Comparison of ENCODE assay signal across 2 cellular contexts in the genomic region with DNA sequence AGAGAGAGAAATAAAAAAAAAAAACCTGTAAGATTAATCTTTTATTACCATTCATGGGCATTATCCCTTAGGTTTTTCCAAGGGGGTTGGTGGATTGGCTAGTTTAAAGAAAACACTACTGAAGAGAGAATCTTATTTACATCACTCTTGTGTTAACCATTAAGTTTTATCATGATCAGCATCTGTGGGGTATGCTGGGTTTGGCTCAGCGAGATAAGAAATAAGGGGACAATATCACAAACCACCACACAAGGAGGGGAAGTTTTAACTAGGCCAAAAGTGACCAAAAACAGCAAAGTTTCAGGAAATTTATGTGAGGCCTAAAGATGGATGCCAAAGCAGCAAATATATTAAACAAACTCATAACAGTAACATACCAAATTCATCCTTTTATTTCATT.
TF ChIP-seq lines count a peak whose summit lies in the region.

No MANE protein-coding gene starts in this region.

TF ChIP-seq in IMR-90, 13 proteins besides CTCF, POLR2A, EP300 and RAD21:
- TF ChIP-seq, protein P1, sequence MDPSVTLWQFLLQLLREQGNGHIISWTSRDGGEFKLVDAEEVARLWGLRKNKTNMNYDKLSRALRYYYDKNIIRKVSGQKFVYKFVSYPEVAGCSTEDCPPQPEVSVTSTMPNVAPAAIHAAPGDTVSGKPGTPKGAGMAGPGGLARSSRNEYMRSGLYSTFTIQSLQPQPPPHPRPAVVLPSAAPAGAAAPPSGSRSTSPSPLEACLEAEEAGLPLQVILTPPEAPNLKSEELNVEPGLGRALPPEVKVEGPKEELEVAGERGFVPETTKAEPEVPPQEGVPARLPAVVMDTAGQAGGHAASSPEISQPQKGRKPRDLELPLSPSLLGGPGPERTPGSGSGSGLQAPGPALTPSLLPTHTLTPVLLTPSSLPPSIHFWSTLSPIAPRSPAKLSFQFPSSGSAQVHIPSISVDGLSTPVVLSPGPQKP (IDR thresholded peaks at IDR 0.05; ENCODE audit: borderline replicate concordance, low read depth, low read length): no peak
- TF ChIP-seq CEBPB (IDR thresholded peaks at IDR 0.05; ENCODE audit: low read depth, low read length): no peak
- TF ChIP-seq CHD1 (IDR thresholded peaks at IDR 0.05; ENCODE audit: low read depth, low read length): no peak
- no peak for TF ChIP-seq BHLHE40 (IDR thresholded peaks at IDR 0.05; ENCODE audit: low read depth, low read length)
- no peak for TF ChIP-seq NFE2L2 (IDR thresholded peaks at IDR 0.05; ENCODE audit: low read depth, low read length)
- no peak for TF ChIP-seq MAFK (IDR thresholded peaks at IDR 0.05; ENCODE audit: low read depth, low read length)
- TF ChIP-seq RFX5 (IDR thresholded peaks at IDR 0.05; ENCODE audit: low read depth, low read length): no peak
- TF ChIP-seq SMC3 (IDR thresholded peaks at IDR 0.05; ENCODE audit: low read depth, low read length): no peak

TF ChIP-seq in endothelial cell of umbilical vein, 7 proteins besides CTCF, POLR2A, EP300 and RAD21 (continued from another document):
- no peak for TF ChIP-seq GATA2 (IDR thresholded peaks at IDR 0.05; ENCODE audit: insufficient read depth, insufficient read length, low read depth, low read length)
